In genomic region chr11:89436071-89436470, GRCh38 we compare ENCODE assay signal across 19 cellular contexts. TPM values are rescaled to one million over a fixed set of nuclear protein-coding genes. Genes with fewer than 3 reads are reported as not detected.
DNase-seq lines count a peak whose midpoint lies in the region; ATAC-seq, FAIRE-seq and TF ChIP-seq lines count a peak whose summit lies in the region.
"Had no signal": no experiment of that assay in that cellular context is flagged by ENCODE, and none has a peak within 500 bp of the region (broad histone marks: within the 10 kb centered on the region; RNA-seq: fewer than 3 reads in every experiment).

No MANE protein-coding gene starts in this region.

- no peaks in the 10 kb centered on the region for H3K79me2 ChIP-seq in HepG2 (ENCODE audit: insufficient read depth, low read length)

- no peaks in the 10 kb centered on the region for H3K27me3 ChIP-seq in HepG2 (ENCODE audit: control insufficient read depth in 1 of 2, insufficient read depth in 2 of 2, low read length in 2 of 2)

- no peak overlapping the region for H3K4me2 ChIP-seq in HepG2 (ENCODE audit: low read depth, low read length)

- no peaks in the 10 kb centered on the region for H3K36me3 ChIP-seq in HepG2 (replicated peaks in 1 of 2; ENCODE audit: control insufficient read depth in 1 of 2, insufficient read depth in 2 of 2, low read length in 2 of 2)

- 0% methylated on average over 3 of the region's 3 CpGs for WGBS in HepG2 (ENCODE audit: low lambda C conversion rate)

- no peak for TF ChIP-seq RAD21 in HepG2 (CRISPR knock-in tag; IDR thresholded peaks at IDR 0.05)

- H3K27ac Mint-ChIP-seq in activated CD8-positive, alpha-beta T cell treated with anti-CD3 and anti-CD28 coated beads, Interleukin-2, amount 10 ng/mL, durations not matched to agents 7 days and 5 days = no peak overlapping the region
- H3K27ac Mint-ChIP-seq: IgD-negative memory B cell had no signal

- no peak for FAIRE-seq in HepG2 (lab: Jason Lieb, UNC)
- FAIRE-seq: H1 had no signal

- CTCF ChIA-PET in HepG2 (lab: Yijun Ruan, JAX; ENCODE audit: low intra/inter-chr PET ratio, low total read pairs) = no interaction called here
- CTCF ChIA-PET in activated CD8-positive, alpha-beta T cell treated with anti-CD3 and anti-CD28 coated beads, Interleukin-2, amount 10 ng/mL, durations not matched to agents 7 days and 5 days (lab: Charles Lee) = no interaction called here

- no peak for TF ChIP-seq POLR2A in HepG2 (IDR thresholded peaks at IDR 0.05; ENCODE audit: insufficient read depth in 1 of 2, low read depth in 2 of 2, low read length in 2 of 2)

- no peaks in the 10 kb centered on the region for H4K20me1 ChIP-seq in HepG2 (ENCODE audit: insufficient read depth, low read length)

- no peak for ATAC-seq in HepG2
- ATAC-seq in activated CD8-positive, alpha-beta T cell treated with anti-CD3 and anti-CD28 coated beads, Interleukin-2, amount 10 ng/mL, durations not matched to agents 7 days and 5 days = no peak

- H3K27ac ChIP-seq in HepG2 (ENCODE audit: extremely low read length, insufficient read depth, low read length) = no peak overlapping the region
- H3K27ac ChIP-seq: 22Rv1 had no signal

- intact Hi-C loops in HepG2 (cut with micrococcal nuclease; ENCODE audit: unreplicated experiment) = no loop called here
- intact Hi-C loops in head of caudate nucleus (cut with DNase I) = no loop called here

- POLR2A ChIA-PET in HepG2 (lab: Yijun Ruan, JAX) = no interaction called here
- POLR2A ChIA-PET in activated CD8-positive, alpha-beta T cell treated with anti-CD3 and anti-CD28 coated beads, Interleukin-2, amount 10 ng/mL, durations not matched to agents 7 days and 5 days (lab: Charles Lee) = no interaction called here

- H3K9me3 ChIP-seq in HepG2 (ENCODE audit: low read length) = no peaks in the 10 kb centered on the region

- no peaks in the 10 kb centered on the region for H3K4me1 Mint-ChIP-seq in activated CD8-positive, alpha-beta T cell treated with anti-CD3 and anti-CD28 coated beads, Interleukin-2, amount 10 ng/mL, durations not matched to agents 7 days and 5 days (ENCODE audit: low read depth)
- H3K4me1 Mint-ChIP-seq: IgD-negative memory B cell had no signal

- TF ChIP-seq CTCF in foreskin fibroblast (IDR thresholded peaks at IDR 0.05; ENCODE audit: low read depth, low read length) = no peak
- TF ChIP-seq CTCF in HepG2 (CRISPR knock-in tag; IDR thresholded peaks at IDR 0.05) = no peak

- no peak overlapping the region for H3K9ac ChIP-seq in HepG2 (ENCODE audit: insufficient read depth, low read depth, low read length)

- DNase-seq in DMS53 (lab: John Stamatoyannopoulos, UW) = peak; percentile 59
- DNase-seq in DMS53 treated with DMSO at 0.1 percent for 48 hours (lab: John Stamatoyannopoulos, UW; ENCODE audit: unreplicated experiment) = no peak
- peak; percentile 5 for DNase-seq in SW480 (ENCODE audit: low spot score)
- DNase-seq in foreskin fibroblast = peak; percentile 45 to 63
- peak; percentile 77 for DNase-seq in skeletal muscle cell (ENCODE audit: low read depth)
- no peak for DNase-seq in HepG2 (ENCODE audit: low spot score)
- no peak for DNase-seq in activated CD8-positive, alpha-beta T cell treated with anti-CD3 and anti-CD28 coated beads, Interleukin-2, amount 10 ng/mL, durations not matched to agents 7 days and 5 days
- no peak for DNase-seq in head of caudate nucleus
- DNase-seq: activated CD4-positive, alpha-beta T cell treated with anti-CD3 and anti-CD28 coated beads, Interleukin-2, amount 50 U/mL, for 4 hours; activated naive CD4-positive, alpha-beta T cell treated with Interleukin-2 at 50 U/mL for 16 hours; cortex of kidney; NCI-H2029; right cardiac atrium; substantia nigra had no signal

- H3K36me3 Mint-ChIP-seq in activated CD8-positive, alpha-beta T cell treated with anti-CD3 and anti-CD28 coated beads, Interleukin-2, amount 10 ng/mL, durations not matched to agents 7 days and 5 days (ENCODE audit: low read depth) = no peaks in the 10 kb centered on the region
- H3K36me3 Mint-ChIP-seq: IgD-negative memory B cell had no signal

- TF ChIP-seq EP300 in HepG2 (IDR thresholded peaks at IDR 0.05; ENCODE audit: low read depth in 2 of 2, low read length in 2 of 2) (no peak), HepG2 (CRISPR knock-in tag; IDR thresholded peaks at IDR 0.05; ENCODE audit: borderline replicate concordance) (no peak)

- no peaks in the 10 kb centered on the region for H3K4me1 ChIP-seq in HepG2 (ENCODE audit: insufficient read depth, low read length)

- no TSS peak for BruUV-seq in HepG2 (replicated peaks; lab: Mats Ljungman, UMichigan)

- H2AFZ ChIP-seq in HepG2 (ENCODE audit: low read length) = no peak overlapping the region

- no peaks in the 10 kb centered on the region for H3K27me3 Mint-ChIP-seq in activated CD8-positive, alpha-beta T cell treated with anti-CD3 and anti-CD28 coated beads, Interleukin-2, amount 10 ng/mL, durations not matched to agents 7 days and 5 days (ENCODE audit: low read depth)
- H3K27me3 Mint-ChIP-seq: IgD-negative memory B cell had no signal

- in situ Hi-C loops in HepG2 (cut with HindIII; ENCODE audit: extremely low pct_ligation_motif_present, low pct_unique_long_range_greater_than_20kb) = no loop called here

- H3K4me3 Mint-ChIP-seq in activated CD8-positive, alpha-beta T cell treated with anti-CD3 and anti-CD28 coated beads, Interleukin-2, amount 10 ng/mL, durations not matched to agents 7 days and 5 days = no peak overlapping the region
- H3K4me3 Mint-ChIP-seq: IgD-negative memory B cell had no signal

- no peaks in the 10 kb centered on the region for H3K9me3 Mint-ChIP-seq in activated CD8-positive, alpha-beta T cell treated with anti-CD3 and anti-CD28 coated beads, Interleukin-2, amount 10 ng/mL, durations not matched to agents 7 days and 5 days (ENCODE audit: insufficient read depth)

- H3K4me3 ChIP-seq in foreskin fibroblast (ENCODE audit: low read depth in 1 of 2, low read length in 2 of 2) = no peak overlapping the region
- H3K4me3 ChIP-seq in skeletal muscle cell (ENCODE audit: low read depth, low read length) = no peak overlapping the region
- H3K4me3 ChIP-seq in HepG2 (replicated peaks in 1 of 3; ENCODE audit: insufficient read depth in 1 of 3, low read depth in 2 of 3, low read length in 3 of 3) = no peak overlapping the region

TF ChIP-seq in HepG2, 621 proteins besides CTCF, POLR2A, EP300 and RAD21:
- no peak for TF ChIP-seq NR0B2 (CRISPR knock-in tag; IDR thresholded peaks at IDR 0.05)
TF ChIP-seq in HepG2: peak in this region for 0.

RNA-seq across cellular contexts. Expression of gene NOX4, which starts 55.1 kb away (rescaled TPM):
- total RNA-seq in HepG2 (2016; rRNA removed; fragmentation: Illumina TruSeq; extraction: Trizol) = not detected in 2 replicates
- not detected in 2 replicates for total RNA-seq in HepG2 (2016; cell fraction: cytosol; rRNA removed; fragmentation: Illumina TruSeq; extraction: Trizol; ENCODE audit: low read depth)
- total RNA-seq in HepG2 (2016; cell fraction: insoluble cytoplasmic fraction; rRNA removed; fragmentation: Illumina TruSeq; extraction: Trizol) = not detected in 2 replicates
- not detected in 2 replicates for total RNA-seq in HepG2 (2016; cell fraction: membrane; rRNA removed; fragmentation: Illumina TruSeq; extraction: Trizol)
- not detected in 2 replicates for total RNA-seq in HepG2 (2016; cell fraction: nucleus; rRNA removed; fragmentation: Illumina TruSeq; extraction: Trizol)
- not detected in 2 replicates for polyA plus RNA-seq in HepG2 (2011; rRNA removed)
- polyA plus RNA-seq in HepG2 (2011; cell fraction: cytosol; rRNA removed) = not detected in 2 replicates
- polyA plus RNA-seq in HepG2 (2011; cell fraction: nucleus; rRNA removed) = not detected in 2 replicates
- polyA plus RNA-seq in HepG2 (2012) = not detected in 2 replicates
- polyA plus RNA-seq in HepG2 (2016; cell fraction: cytosol; fragmentation: Illumina TruSeq; extraction: Trizol; ENCODE audit: low read depth) = not detected in 2 replicates
- not detected in 2 replicates for polyA plus RNA-seq in HepG2 (2016; cell fraction: insoluble cytoplasmic fraction; fragmentation: Illumina TruSeq; extraction: Trizol; ENCODE audit: low read depth)
- not detected in 2 replicates for polyA plus RNA-seq in HepG2 (2016; cell fraction: membrane; fragmentation: Illumina TruSeq; extraction: Trizol; ENCODE audit: low read depth)
- polyA plus RNA-seq in HepG2 (2016; cell fraction: nucleus; fragmentation: Illumina TruSeq; extraction: Trizol; ENCODE audit: insufficient read depth, low read depth) = not detected in 2 replicates
- not detected in 2 replicates for polyA minus RNA-seq in HepG2 (2011; rRNA and poly(A)+ RNA removed; ENCODE audit: low replicate concordance)
- polyA minus RNA-seq in HepG2 (2011; cell fraction: cytosol; rRNA and poly(A)+ RNA removed) = not detected in 2 replicates
- polyA minus RNA-seq in HepG2 (2011; cell fraction: nucleus; rRNA and poly(A)+ RNA removed) = not detected in 2 replicates
- total RNA-seq in activated CD8-positive, alpha-beta T cell treated with anti-CD3 and anti-CD28 coated beads, Interleukin-2, amount 10 ng/mL, durations not matched to agents 7 days and 5 days = not detected
- total RNA-seq: OCI-LY7; T-helper 2 cell treated with Interferon-gamma antibody and Interleukin-4, amounts not matched to agents 100 ng/mL and 5 ng/mL, for 36 hours had no signal
- polyA plus RNA-seq: IgD-negative memory B cell had no signal

Comparison
In these comparisons a context has a peak if more than half of its experiments do, and no peak if none do; other contexts are left out.
1. DNase-seq: peak in DMS53 (single experiment), SW480 (single experiment), foreskin fibroblast (2 of 2) and skeletal muscle cell (single experiment); none in DMS53 treated with DMSO at 0.1 percent for 48 hours (single experiment), HepG2 (single experiment), activated CD8-positive, alpha-beta T cell treated with anti-CD3 and anti-CD28 coated beads, Interleukin-2, amount 10 ng/mL, durations not matched to agents 7 days and 5 days (single experiment) and head of caudate nucleus (0 of 42).